8 cellular contexts compared by ENCODE assay signal in the genomic region with DNA sequence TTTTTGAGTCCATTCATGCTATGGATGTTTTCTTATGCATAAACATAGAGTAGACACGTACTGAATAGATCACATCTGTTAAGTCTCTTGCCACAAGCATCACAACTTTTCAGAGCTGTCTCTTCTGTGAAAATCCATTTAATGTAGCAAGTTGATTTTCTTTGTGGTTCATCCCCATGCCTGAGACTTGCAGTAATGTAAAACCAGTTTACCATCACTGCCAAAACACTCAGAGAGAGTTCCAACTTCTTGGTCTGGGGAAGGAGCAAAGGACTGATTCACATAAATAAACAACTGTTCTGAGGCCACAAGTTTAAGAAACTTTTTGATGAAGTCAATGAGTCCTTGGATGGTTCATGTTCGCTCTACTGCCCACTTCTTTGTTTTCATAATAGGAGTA. TPM values are rescaled to one million over a fixed set of nuclear protein-coding genes. Genes with fewer than 3 reads are reported as not detected.
A peak's percentile ranks its signal among the peaks of the same experiment; 100 is the strongest.
DNase-seq lines count a peak whose midpoint lies in the region; ATAC-seq and TF ChIP-seq lines count a peak whose summit lies in the region.
"Not testable (repeated sequence)": the region's sequence is repeated elsewhere in the genome, so short reads cannot be mapped to it uniquely, and the experiment has no call there.

No MANE protein-coding gene starts in this region.

- POLR2A ChIA-PET in PC-3 (lab: Charles Lee; ENCODE audit: unreplicated experiment): not testable (repeated sequence)

- intact Hi-C loops in PC-3 (cut with micrococcal nuclease): not testable (repeated sequence)

- not testable (repeated sequence) for H4K20me1 ChIP-seq in PC-3 (ENCODE audit: low read length); hepatocyte (ENCODE audit: insufficient read depth, poor library complexity, severe bottlenecking)

- H3K36me3 Mint-ChIP-seq in osteocyte (ENCODE audit: unreplicated experiment): peaks cover 17% of the 10 kb centered on the region
- not testable (repeated sequence) for H3K36me3 Mint-ChIP-seq in type B pancreatic cell

- not testable (repeated sequence) for H2AFZ ChIP-seq in PC-3 (ENCODE audit: low read length); hepatocyte

- not testable (repeated sequence) for H3K27me3 ChIP-seq in PC-3 (ENCODE audit: low read length); brain microvascular endothelial cell (replicated peaks); hepatocyte

- H3K36me3 ChIP-seq in PC-3 (ENCODE audit: low read depth, low read length); brain microvascular endothelial cell (replicated peaks); hepatocyte (replicated peaks; ENCODE audit: insufficient read depth, low read depth): not testable (repeated sequence)

- not testable (repeated sequence) for BruUV-seq in PC-3 (replicated peaks; lab: Mats Ljungman, UMichigan)

- peak; percentile 55 for ATAC-seq in PC-3

- not testable (repeated sequence) for H3K9ac ChIP-seq in PC-3 (ENCODE audit: low read length)

- CTCF ChIA-PET in PC-3 (lab: Charles Lee): not testable (repeated sequence)

- not testable (repeated sequence) for TF ChIP-seq CTCF in AG10803 (conservative IDR thresholded peaks at IDR 0.05; ENCODE audit: low read length); PC-3 (conservative IDR thresholded peaks at IDR 0.05; ENCODE audit: low read depth, low read length); brain microvascular endothelial cell (IDR thresholded peaks at IDR 0.05; ENCODE audit: low read depth, low read length, missing control alignments); hepatocyte (IDR thresholded peaks at IDR 0.05; ENCODE audit: poor library complexity); osteocyte (IDR thresholded peaks at IDR 0.05); type B pancreatic cell (conservative IDR thresholded peaks at IDR 0.05)

- DNase-seq in AG10803 (ENCODE audit: low read depth) (peak; percentile 88), GM04503 (ENCODE audit: low read depth) (peak; percentile 69), PC-3 (peak; percentile 57), brain microvascular endothelial cell (peak; percentile 82), fibroblast of peridontal ligament (ENCODE audit: extremely low read depth) (peak; percentile 99)
- DNase-seq in hepatocyte (ENCODE audit: low spot score); osteocyte (ENCODE audit: extremely low spot score, unreplicated experiment); type B pancreatic cell (ENCODE audit: extremely low spot score, unreplicated experiment): not testable (repeated sequence)

- peaks cover 12% of the 10 kb centered on the region for H3K4me1 ChIP-seq in PC-3 (ENCODE audit: insufficient read depth, low read length)
- H3K4me1 ChIP-seq in hepatocyte (ENCODE audit: insufficient read depth): peaks cover 20% of the 10 kb centered on the region

- H3F3A ChIP-seq in PC-3 (ENCODE audit: low read length, unreplicated experiment): not testable (repeated sequence)

- H3K4me2 ChIP-seq in PC-3 (ENCODE audit: low read length); hepatocyte: not testable (repeated sequence)

- H3K79me2 ChIP-seq in PC-3 (ENCODE audit: low read length); hepatocyte: not testable (repeated sequence)

- not testable (repeated sequence) for H3K9me3 ChIP-seq in PC-3 (ENCODE audit: low read length); hepatocyte (ENCODE audit: low read depth)

- H3K4me3 ChIP-seq in AG10803 (ENCODE audit: low read length); PC-3 (ENCODE audit: low read length); brain microvascular endothelial cell (ENCODE audit: low read depth, low read length); hepatocyte: not testable (repeated sequence)

- H3K27ac Mint-ChIP-seq in osteocyte (ENCODE audit: unreplicated experiment): peak overlapping the region; percentile 84
- peak overlapping the region; percentile 65 for H3K27ac Mint-ChIP-seq in type B pancreatic cell

- WGBS in hepatocyte (ENCODE audit: low lambda C conversion rate, missing lambda C conversion rate): 85% methylated on average over 2 of the region's 2 CpGs

- H3K9me2 ChIP-seq in PC-3 (replicated peaks; ENCODE audit: low read length); hepatocyte (replicated peaks; ENCODE audit: insufficient read depth): not testable (repeated sequence)

- not testable (repeated sequence) for H3K4me3 Mint-ChIP-seq in osteocyte (ENCODE audit: unreplicated experiment); type B pancreatic cell

- not testable (repeated sequence) for H3K27me3 Mint-ChIP-seq in osteocyte (ENCODE audit: unreplicated experiment); type B pancreatic cell

- not testable (repeated sequence) for H3K9me3 Mint-ChIP-seq in osteocyte (ENCODE audit: unreplicated experiment)
- peaks cover 13% of the 10 kb centered on the region for H3K9me3 Mint-ChIP-seq in type B pancreatic cell

- H3K4me1 Mint-ChIP-seq in osteocyte (ENCODE audit: unreplicated experiment): peaks cover 72% of the 10 kb centered on the region
- H3K4me1 Mint-ChIP-seq in type B pancreatic cell (ENCODE audit: unreplicated experiment): peaks cover 35% of the 10 kb centered on the region

- in situ Hi-C loops in brain microvascular endothelial cell (cut with HindIII; ENCODE audit: low pct_ligation_motif_present, low sequenced_read_pairs): not testable (repeated sequence)

- H3K27ac ChIP-seq in PC-3 (ENCODE audit: low read length) (peak overlapping the region; percentile 50), brain microvascular endothelial cell (peak overlapping the region; percentile 80), hepatocyte (peak overlapping the region; percentile 90)

RNA-seq across cellular contexts. Expression of gene SLC39A11, which starts 24.8 kb away (rescaled TPM):
- total RNA-seq in PC-3 (2014; rRNA removed): 37.7 and 38.8 TPM in 2 replicates
- 39.1 and 62.6 TPM in 2 replicates for total RNA-seq in hepatocyte
- polyA plus RNA-seq in hepatocyte: 27.5 and 37.7 TPM in 2 replicates
- 48.2 and 50.2 TPM in 2 replicates for total RNA-seq in osteocyte
- 23.2 and 39.9 TPM in 2 replicates for total RNA-seq in type B pancreatic cell (ENCODE audit: low replicate concordance)
